Comparison of ENCODE assay signal across 9 cellular contexts in the genomic region with DNA sequence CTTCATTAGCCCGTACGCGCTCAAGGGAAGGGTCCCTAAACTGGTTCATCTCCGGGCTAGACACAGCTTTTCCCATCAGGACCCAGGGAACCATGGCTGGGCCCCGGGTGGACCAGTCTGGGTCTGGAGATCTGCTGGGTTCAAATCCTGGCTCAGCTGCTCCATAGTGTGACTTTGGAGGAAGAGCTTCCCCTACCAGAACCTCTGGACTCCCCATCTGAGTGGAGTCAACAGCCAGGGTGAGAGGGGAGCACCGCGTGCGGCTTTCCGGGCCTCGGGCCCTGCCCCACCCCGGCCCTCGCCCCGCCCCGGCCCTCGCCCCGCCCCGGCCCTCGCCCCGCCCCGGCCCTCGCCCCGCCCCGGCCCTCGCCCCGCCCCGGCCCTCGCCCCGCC. TPM values are rescaled to one million over a fixed set of nuclear protein-coding genes. Genes with fewer than 3 reads are reported as not detected.
DNase-seq lines count a peak whose midpoint lies in the region; ATAC-seq and TF ChIP-seq lines count a peak whose summit lies in the region.
"Had no signal": no experiment of that assay in that cellular context is flagged by ENCODE, and none has a peak within 500 bp of the region (broad histone marks: within the 10 kb centered on the region; RNA-seq: fewer than 3 reads in every experiment).

No MANE protein-coding gene starts in this region.

- H3K27ac ChIP-seq in ovary (peak overlapping the region in 1 of 2 donors; percentile 60), WERI-Rb-1 (no peak overlapping the region), SJCRH30 (no peak overlapping the region)

- H3K4me3 ChIP-seq in ovary (peak overlapping the region; percentile 8), WERI-Rb-1 (ENCODE audit: low read depth, low read length) (no peak overlapping the region), SJCRH30 (no peak overlapping the region)

- DNase-seq in Calu3 (no peak), LoVo (ENCODE audit: low spot score) (peak; percentile 19), ovary (peak in 2 of 5 donors; percentile 60 to 69), WERI-Rb-1 (no peak), SJCRH30 (no peak), SKM-1 treated with dmso at 0.1 percent for 144 hours (lab: John Stamatoyannopoulos, UW; ENCODE audit: unreplicated experiment) (no peak)

- H3K9me3 ChIP-seq in ovary = no peaks in the 10 kb centered on the region
- H3K9me3 ChIP-seq in WERI-Rb-1 (ENCODE audit: severe bottlenecking) = no peaks in the 10 kb centered on the region
- no peaks in the 10 kb centered on the region for H3K9me3 ChIP-seq in SJCRH30 (replicated peaks)

- no TSS peak for BruUV-seq in Calu3 (replicated peaks; lab: Mats Ljungman, UMichigan)

- H3K4me1 ChIP-seq in ovary (ENCODE audit: insufficient read depth) = peaks cover 1% of the 10 kb centered on the region
- peaks cover 12% of the 10 kb centered on the region for H3K4me1 ChIP-seq in SJCRH30

- no peaks in the 10 kb centered on the region for H3K4me1 Mint-ChIP-seq in Calu3 (ENCODE audit: low read depth, unreplicated experiment)
- H3K4me1 Mint-ChIP-seq in dendritic cell treated with granulocyte-macrophage colony-stimulating factor and Interleukin-4, amounts not matched to agents 40 ng/mL and 50 ng/mL, for 4 days (ENCODE audit: low read depth) = peaks cover 39% of the 10 kb centered on the region

- no peak for TF ChIP-seq EP300 in ovary (IDR thresholded peaks at IDR 0.05)

- no peak for TF ChIP-seq POLR2A in ovary (IDR thresholded peaks at IDR 0.05)

- ATAC-seq in HG03039 (IDR thresholded peaks at IDR 0.05; ENCODE audit: unreplicated experiment) = no peak

- intact Hi-C loops in Calu3 (cut with micrococcal nuclease; ENCODE audit: unreplicated experiment) (no loop called here), ovary (cut with DNase I) (no loop called here)
- intact Hi-C loops in dendritic cell treated with granulocyte-macrophage colony-stimulating factor and Interleukin-4, amounts not matched to agents 40 ng/mL and 50 ng/mL, for 4 days (cut with micrococcal nuclease) = loop anchor here (2.0 to 5.0 kb wide), 2 partner anchors 71 to 169 kb away; a partner anchor contains a TSS

- H3K9me3 Mint-ChIP-seq in Calu3 (ENCODE audit: low read depth, unreplicated experiment) = no peaks in the 10 kb centered on the region
- no peaks in the 10 kb centered on the region for H3K9me3 Mint-ChIP-seq in dendritic cell treated with granulocyte-macrophage colony-stimulating factor and Interleukin-4, amounts not matched to agents 40 ng/mL and 50 ng/mL, for 4 days

- H3K36me3 Mint-ChIP-seq in Calu3 (ENCODE audit: insufficient read depth, unreplicated experiment) = peaks cover 32% of the 10 kb centered on the region
- H3K36me3 Mint-ChIP-seq in dendritic cell treated with granulocyte-macrophage colony-stimulating factor and Interleukin-4, amounts not matched to agents 40 ng/mL and 50 ng/mL, for 4 days (ENCODE audit: low read depth) = no peaks in the 10 kb centered on the region

- CTCF ChIA-PET in Calu3 (lab: Charles Lee) = interaction anchor here (0.5 to 1.0 kb wide), 4 partner anchors 100 to 693 kb away, joined by 3 to 6 read pairs (median 3); no protein-coding TSS in a partner anchor

- no peaks in the 10 kb centered on the region for H3K36me3 ChIP-seq in ovary
- no peaks in the 10 kb centered on the region for H3K36me3 ChIP-seq in WERI-Rb-1
- H3K36me3 ChIP-seq in SJCRH30 = no peaks in the 10 kb centered on the region

- WGBS in ovary, 3 donors = 13 to 42% (median 18%) methylated on average over 10 to 22 of the region's 28 CpGs

- no peak overlapping the region for H3K27ac Mint-ChIP-seq in Calu3 (ENCODE audit: unreplicated experiment)
- peak overlapping the region; percentile 80 for H3K27ac Mint-ChIP-seq in dendritic cell treated with granulocyte-macrophage colony-stimulating factor and Interleukin-4, amounts not matched to agents 40 ng/mL and 50 ng/mL, for 4 days

- TF ChIP-seq CTCF in Calu3 (IDR thresholded peaks at IDR 0.05; ENCODE audit: unreplicated experiment) = no peak
- no peak for TF ChIP-seq CTCF in ovary (IDR thresholded peaks at IDR 0.05)
- no peak for TF ChIP-seq CTCF in WERI-Rb-1 (IDR thresholded peaks at IDR 0.05; ENCODE audit: low read depth, low read length)

- H3K4me3 Mint-ChIP-seq in Calu3 (ENCODE audit: low read depth, unreplicated experiment) = peak overlapping the region; percentile 73
- peak overlapping the region; percentile 24 for H3K4me3 Mint-ChIP-seq in dendritic cell treated with granulocyte-macrophage colony-stimulating factor and Interleukin-4, amounts not matched to agents 40 ng/mL and 50 ng/mL, for 4 days

- H3K27me3 ChIP-seq in ovary (no peaks in the 10 kb centered on the region), WERI-Rb-1 (ENCODE audit: insufficient read depth, low read depth, severe bottlenecking) (no peaks in the 10 kb centered on the region), SJCRH30 (peaks cover 5% of the 10 kb centered on the region; the same call in 1 of the 2 replicates)

- H3K27me3 Mint-ChIP-seq in Calu3 (ENCODE audit: unreplicated experiment) = peaks cover 13% of the 10 kb centered on the region
- peaks cover 45% of the 10 kb centered on the region for H3K27me3 Mint-ChIP-seq in dendritic cell treated with granulocyte-macrophage colony-stimulating factor and Interleukin-4, amounts not matched to agents 40 ng/mL and 50 ng/mL, for 4 days

RNA-seq across cellular contexts. Expression of a gene that starts 41.2 kb away (rescaled TPM):
- total RNA-seq in Calu3 (2022) (0.26 and 0.37 TPM in 2 replicates), ovary (10 to 100 TPM in 1 of 7 donors, 1 to 10 TPM in 6; 1.8 to 11.0 (median 5.2) TPM)
- polyA plus RNA-seq in ovary = 1 to 10 TPM in 1 of 2 donors, under 1 TPM in 1; 0.35 to 1.9 TPM
- total RNA-seq in SJCRH30 (2014; rRNA removed; shearing (Covaris generic)) = 0.85 and 0.89 TPM in 2 replicates
- total RNA-seq: LHCN-M2 had no signal
